ENCODE assay signal across 25 cellular contexts in the genomic region with DNA sequence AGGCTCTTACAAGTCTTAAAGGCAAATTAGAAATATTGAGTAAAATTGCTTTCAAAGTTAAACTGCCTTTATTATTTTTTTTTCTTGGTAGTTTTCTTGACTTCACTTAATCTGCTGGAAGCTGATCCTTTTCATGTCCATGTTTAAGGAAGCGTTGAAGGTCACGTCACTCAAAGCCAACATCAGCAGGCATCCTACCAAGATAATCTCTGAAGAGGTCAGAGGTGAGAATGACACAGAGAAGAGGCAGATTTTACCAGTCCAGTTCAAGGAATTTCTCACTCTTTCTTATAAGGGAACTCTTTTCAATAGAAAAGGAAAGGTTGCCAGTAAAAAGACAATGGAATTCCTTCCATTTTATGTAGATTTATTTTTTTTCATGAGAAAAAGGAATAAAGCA.
A peak's percentile ranks its signal among the peaks of the same experiment; 100 is the strongest.
DNase-seq lines count a peak whose midpoint lies in the region; ATAC-seq, FAIRE-seq and TF ChIP-seq lines count a peak whose summit lies in the region.
"Had no signal": no experiment of that assay in that cellular context is flagged by ENCODE, and none has a peak within 500 bp of the region (broad histone marks: within the 10 kb centered on the region; RNA-seq: fewer than 3 reads in every experiment).

No MANE protein-coding gene starts in this region.

- no peaks in the 10 kb centered on the region for H3K9me3 ChIP-seq in NT2/D1 (ENCODE audit: insufficient read depth, low read length)
- no peaks in the 10 kb centered on the region for H3K9me3 ChIP-seq in neural progenitor cell (ENCODE audit: low read depth)
- H3K9me3 ChIP-seq in pancreas, result no peaks in the 10 kb centered on the region
- H3K9me3 ChIP-seq: A549, SK-N-SH had no signal

- no peaks in the 10 kb centered on the region for H4K20me1 ChIP-seq in GM23338 (replicated peaks; ENCODE audit: insufficient read depth)
- H4K20me1 ChIP-seq in neural progenitor cell (ENCODE audit: low read depth), result no peaks in the 10 kb centered on the region

- ATAC-seq in GM23338 (peak; percentile 52; the same call in 2 of the 3 replicates), pancreas (no peak), GM19351 (IDR thresholded peaks at IDR 0.05; ENCODE audit: unreplicated experiment) (no peak)
- ATAC-seq: A549 had no signal

- H3K27ac ChIP-seq in GM23338 (ENCODE audit: low read depth) (no peak overlapping the region), neural progenitor cell (no peak overlapping the region), pancreas (no peak overlapping the region)
- H3K27ac ChIP-seq: A549, KMS-11 had no signal

- TF ChIP-seq CTCF in GM23338 (conservative IDR thresholded peaks at IDR 0.05; ENCODE audit: low read depth in 2 of 2) (no peak), choroid plexus epithelial cell (conservative IDR thresholded peaks at IDR 0.05; ENCODE audit: low read depth, low read length) (no peak), neural progenitor cell (IDR thresholded peaks at IDR 0.05) (no peak), pancreas (IDR thresholded peaks at IDR 0.05) (no peak)

- H3K4me3 ChIP-seq in GM23338 (no peak overlapping the region), NT2/D1 (ENCODE audit: insufficient read length, low read depth) (no peak overlapping the region), choroid plexus epithelial cell (ENCODE audit: low read depth, low read length) (no peak overlapping the region), neural progenitor cell (no peak overlapping the region), pancreas (no peak overlapping the region)
- H3K4me3 ChIP-seq: A549 had no signal

- FAIRE-seq in pancreas (lab: Jason Lieb, UNC), result no peak
- FAIRE-seq: A549, GM12891 had no signal

- WGBS in pancreas, 2 donors, result 13 to 14% methylated on average over 2 of the region's 2 CpGs

- DNase-seq in GM23338 (ENCODE audit: low spot score) (peak; percentile 7), NT2/D1 (ENCODE audit: low read depth, low spot score) (peak; percentile 6), choroid plexus epithelial cell (ENCODE audit: low read depth) (peak; percentile 3), neural progenitor cell (ENCODE audit: low spot score) (peak; percentile 28), NOMO-1 treated with dmso at 0.1 percent for 144 hours (lab: John Stamatoyannopoulos, UW; ENCODE audit: unreplicated experiment) (no peak), pancreas (no peak)
- DNase-seq: CD8-positive, alpha-beta memory T cell; DMS79 treated with DMSO at 0.1 percent for 48 hours; GF-D8; H7; IMR-90; MM.1S; NCI-H1048; NCI-H1417; NCI-H1694; NCI-H2029 treated with DMSO at 0.1 percent for 48 hours; NCI-H446 treated with DMSO at 0.1 percent for 48 hours; NCI-H526; SK-N-SH; SW 1271 had no signal

- H3K36me3 Mint-ChIP-seq in GM23338 (ENCODE audit: low read depth) (no peaks in the 10 kb centered on the region), neural progenitor cell (peaks cover 2% of the 10 kb centered on the region)
- H3K36me3 Mint-ChIP-seq: CD14-positive monocyte; CD8-positive, alpha-beta memory T cell had no signal

- H3K4me2 ChIP-seq in GM23338 (no peak overlapping the region), neural progenitor cell (no peak overlapping the region)
- H3K4me2 ChIP-seq: A549, SK-N-SH had no signal

- H3K4me3 Mint-ChIP-seq in GM23338 (no peak overlapping the region), neural progenitor cell (no peak overlapping the region)
- H3K4me3 Mint-ChIP-seq: CD14-positive monocyte; CD8-positive, alpha-beta memory T cell had no signal

- H3K9me2 ChIP-seq in GM23338 (ENCODE audit: insufficient read depth), result no peaks in the 10 kb centered on the region
- H3K9me2 ChIP-seq: SK-N-SH had no signal

- H3K27me3 Mint-ChIP-seq in GM23338 (ENCODE audit: insufficient read depth, low read depth, poor library complexity) (no peaks in the 10 kb centered on the region), neural progenitor cell (ENCODE audit: insufficient read depth, low read depth) (peaks cover 2% of the 10 kb centered on the region)

- H3K79me2 ChIP-seq in GM23338 (replicated peaks; ENCODE audit: insufficient read depth) (no peaks in the 10 kb centered on the region), neural progenitor cell (ENCODE audit: low read depth) (no peaks in the 10 kb centered on the region)

- H3K27ac Mint-ChIP-seq in GM23338 (no peak overlapping the region), neural progenitor cell (peak overlapping the region; percentile 97)
- H3K27ac Mint-ChIP-seq: CD14-positive monocyte; CD8-positive, alpha-beta memory T cell had no signal

- intact Hi-C loops in pancreas (cut with DNase I), result no loop called here

- H2AFZ ChIP-seq in GM23338 (no peak overlapping the region), neural progenitor cell (replicated peaks) (no peak overlapping the region)

- H3K4me1 Mint-ChIP-seq in GM23338, result peaks cover 2% of the 10 kb centered on the region; the same call in 1 of the 3 replicates
- peaks cover 41% of the 10 kb centered on the region for H3K4me1 Mint-ChIP-seq in neural progenitor cell
- H3K4me1 Mint-ChIP-seq: CD14-positive monocyte; CD8-positive, alpha-beta memory T cell had no signal

- H3F3A ChIP-seq in GM23338 (replicated peaks; ENCODE audit: low read depth) (no peaks in the 10 kb centered on the region), neural progenitor cell (ENCODE audit: low read depth) (no peaks in the 10 kb centered on the region)

- no peak overlapping the region for H3K9ac ChIP-seq in NT2/D1 (ENCODE audit: insufficient read length, low read depth)
- H3K9ac ChIP-seq in neural progenitor cell, result no peak overlapping the region
- H3K9ac ChIP-seq: KMS-11, SK-N-SH had no signal

- H3K9me3 Mint-ChIP-seq in GM23338 (no peaks in the 10 kb centered on the region), neural progenitor cell (peaks cover 8% of the 10 kb centered on the region)
- H3K9me3 Mint-ChIP-seq: CD14-positive monocyte had no signal

- H3K27me3 ChIP-seq in GM23338 (ENCODE audit: insufficient read depth) (no peaks in the 10 kb centered on the region), NT2/D1 (ENCODE audit: insufficient read depth, insufficient read length) (no peaks in the 10 kb centered on the region), neural progenitor cell (no peaks in the 10 kb centered on the region), pancreas (no peaks in the 10 kb centered on the region)

- H3K36me3 ChIP-seq in GM23338 (ENCODE audit: insufficient read depth), result no peaks in the 10 kb centered on the region
- no peaks in the 10 kb centered on the region for H3K36me3 ChIP-seq in NT2/D1 (ENCODE audit: insufficient read depth, insufficient read length, low read length)
- no peaks in the 10 kb centered on the region for H3K36me3 ChIP-seq in neural progenitor cell
- no peaks in the 10 kb centered on the region for H3K36me3 ChIP-seq in pancreas

- no peaks in the 10 kb centered on the region for H3K4me1 ChIP-seq in GM23338 (ENCODE audit: insufficient read depth)
- H3K4me1 ChIP-seq in NT2/D1 (ENCODE audit: insufficient read depth, insufficient read length), result no peaks in the 10 kb centered on the region
- peaks cover 15% of the 10 kb centered on the region for H3K4me1 ChIP-seq in neural progenitor cell
- no peaks in the 10 kb centered on the region for H3K4me1 ChIP-seq in pancreas
- H3K4me1 ChIP-seq: A549 had no signal

TF ChIP-seq in GM23338, 12 proteins besides CTCF, POLR2A, EP300 and RAD21 (continues in another document):
- no peak for TF ChIP-seq ZNF114 (CRISPR knock-in tag; IDR thresholded peaks at IDR 0.05)

Comparison
In these comparisons a context has a peak if more than half of its experiments do, and no peak if none do; other contexts are left out.
1. DNase-seq: peak in GM23338 (single experiment), NT2/D1 (single experiment), choroid plexus epithelial cell (single experiment) and neural progenitor cell (single experiment); none in NOMO-1 treated with dmso at 0.1 percent for 144 hours (single experiment) and pancreas (0 of 6).